In the genomic region with DNA sequence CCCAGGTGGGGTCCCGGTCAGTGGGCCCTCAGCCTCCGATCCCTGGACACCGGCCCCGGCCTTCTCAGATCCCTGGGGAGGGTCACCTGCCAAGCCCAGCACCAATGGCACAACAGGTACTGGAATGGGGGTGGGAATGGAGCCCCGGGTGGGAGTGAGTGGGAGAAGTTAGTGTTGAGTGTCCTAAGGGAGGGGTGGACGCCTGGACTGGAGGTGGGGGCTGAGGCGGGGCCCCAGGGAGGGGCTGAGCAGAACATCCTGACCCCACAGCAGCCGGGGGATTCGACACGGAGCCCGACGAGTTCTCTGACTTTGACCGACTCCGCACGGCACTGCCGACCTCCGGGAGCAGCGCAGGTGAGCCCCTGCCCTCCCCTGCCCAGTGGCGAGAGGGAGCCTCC, we compare ENCODE assay signal across 1 cellular context.
TF ChIP-seq lines count a peak whose summit lies in the region.

No MANE protein-coding gene starts in this region.

TF ChIP-seq in WTC11, 78 proteins besides CTCF, POLR2A, EP300 and RAD21 (continued from another document):
- no peak for TF ChIP-seq STAT6 (CRISPR knock-in tag; conservative IDR thresholded peaks at IDR 0.05; ENCODE audit: low read depth)
- TF ChIP-seq TEAD1 (CRISPR knock-in tag; IDR thresholded peaks at IDR 0.05), result no peak
- TF ChIP-seq GRHL2 (CRISPR knock-in tag; IDR thresholded peaks at IDR 0.05; ENCODE audit: insufficient replicate concordance, severe bottlenecking), result no peak
- TF ChIP-seq, protein P1, sequence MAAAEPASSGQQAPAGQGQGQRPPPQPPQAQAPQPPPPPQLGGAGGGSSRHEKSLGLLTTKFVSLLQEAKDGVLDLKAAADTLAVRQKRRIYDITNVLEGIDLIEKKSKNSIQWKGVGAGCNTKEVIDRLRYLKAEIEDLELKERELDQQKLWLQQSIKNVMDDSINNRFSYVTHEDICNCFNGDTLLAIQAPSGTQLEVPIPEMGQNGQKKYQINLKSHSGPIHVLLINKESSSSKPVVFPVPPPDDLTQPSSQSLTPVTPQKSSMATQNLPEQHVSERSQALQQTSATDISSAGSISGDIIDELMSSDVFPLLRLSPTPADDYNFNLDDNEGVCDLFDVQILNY (CRISPR knock-in tag; IDR thresholded peaks at IDR 0.05), result no peak
- TF ChIP-seq JUN (CRISPR knock-in tag; IDR thresholded peaks at IDR 0.05), result no peak
- no peak for TF ChIP-seq NFE2L1 (CRISPR knock-in tag; IDR thresholded peaks at IDR 0.05)
- no peak for TF ChIP-seq NFYB (CRISPR knock-in tag; conservative IDR thresholded peaks at IDR 0.05; ENCODE audit: low read depth)
- TF ChIP-seq, protein P2, sequence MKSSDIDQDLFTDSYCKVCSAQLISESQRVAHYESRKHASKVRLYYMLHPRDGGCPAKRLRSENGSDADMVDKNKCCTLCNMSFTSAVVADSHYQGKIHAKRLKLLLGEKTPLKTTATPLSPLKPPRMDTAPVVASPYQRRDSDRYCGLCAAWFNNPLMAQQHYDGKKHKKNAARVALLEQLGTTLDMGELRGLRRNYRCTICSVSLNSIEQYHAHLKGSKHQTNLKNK (CRISPR knock-in tag; IDR thresholded peaks at IDR 0.05), result no peak
- no peak for TF ChIP-seq ZNF219 (CRISPR knock-in tag; IDR thresholded peaks at IDR 0.05; ENCODE audit: borderline replicate concordance)
- TF ChIP-seq MAX (CRISPR knock-in tag; IDR thresholded peaks at IDR 0.05), result no peak
TF ChIP-seq in WTC11: peak in this region for 0.
